ENCODE assay signal across 1 cellular context in genomic region chr20:25241123-25241955, GRCh38.
TF ChIP-seq lines count a peak whose summit lies in the region.
"Not testable (repeated sequence)": the region's sequence is repeated elsewhere in the genome, so short reads cannot be mapped to it uniquely, and the experiment has no call there.

No MANE protein-coding gene starts in this region.

TF ChIP-seq in K562, 482 proteins besides CTCF, POLR2A, EP300 and RAD21:
- TF ChIP-seq GTF2A2 (tag; IDR thresholded peaks at IDR 0.05) (peak; percentile 58; the same call in 1 of the 2 replicates), HDAC8 (tag; IDR thresholded peaks at IDR 0.05) (peak; percentile 57; the same call in 1 of the 2 replicates), PYGO2 (tag; IDR thresholded peaks at IDR 0.05) (peak; percentile 46; the same call in 1 of the 2 replicates), ZNF175 (CRISPR knock-in tag; IDR thresholded peaks at IDR 0.05; ENCODE audit: low read depth) (peak; percentile 89; the same call in 1 of the 2 replicates), ID3 (tag; IDR thresholded peaks at IDR 0.05) (peak; percentile 52; the same call in 1 of the 2 replicates), DDX20 (tag; IDR thresholded peaks at IDR 0.05; ENCODE audit: low read depth) (peak; percentile 72; the same call in 1 of the 2 replicates), IRF9 (tag; IDR thresholded peaks at IDR 0.05) (peak; percentile 63), PRDM10 (IDR thresholded peaks at IDR 0.05; ENCODE audit: partially characterized antibody) (peak; percentile 13), THRB (CRISPR knock-in tag; conservative IDR thresholded peaks at IDR 0.05) (peak; percentile 44; the same call in 1 of the 2 replicates), NR2C1 (tag; IDR thresholded peaks at IDR 0.05) (peak; percentile 54), ZNF239 (CRISPR knock-in tag; IDR thresholded peaks at IDR 0.05) (peak; percentile 43; the same call in 1 of the 2 replicates), SMAD4 (CRISPR knock-in tag; conservative IDR thresholded peaks at IDR 0.05) (peak; percentile 83), PTRF (tag; IDR thresholded peaks at IDR 0.05) (peak; percentile 51; the same call in 1 of the 2 replicates), MEF2D (tag; conservative IDR thresholded peaks at IDR 0.05; ENCODE audit: low read depth) (peak; percentile 76), SMAD3 (CRISPR knock-in tag; conservative IDR thresholded peaks at IDR 0.05) (0 out of 2 replicates have a peak, but pooled peaks have one; percentile 37), ZNF592 (IDR thresholded peaks at IDR 0.05) (peak; percentile 65), TAF7 (tag; IDR thresholded peaks at IDR 0.05) (peak; percentile 50), CXXC5 (CRISPR knock-in tag; IDR thresholded peaks at IDR 0.05) (peak; percentile 45), PTTG1 (tag; IDR thresholded peaks at IDR 0.05; ENCODE audit: low read depth) (peak; percentile 72), DMBX1 (CRISPR knock-in tag; IDR thresholded peaks at IDR 0.05; ENCODE audit: borderline replicate concordance) (peak; percentile 84), KLF6 (CRISPR knock-in tag; IDR thresholded peaks at IDR 0.05; ENCODE audit: borderline replicate concordance) (peak; percentile 65; the same call in 1 of the 2 replicates), ZNF589 (CRISPR knock-in tag; IDR thresholded peaks at IDR 0.05; ENCODE audit: low read depth) (0 out of 2 replicates have a peak, but pooled peaks have one; percentile 32), ZNF584 (CRISPR knock-in tag; IDR thresholded peaks at IDR 0.05; ENCODE audit: low read depth) (peak; percentile 57; the same call in 1 of the 2 replicates)
- not testable (repeated sequence) for TF ChIP-seq ID3 (CRISPR knock-in tag; IDR thresholded peaks at IDR 0.05); NR2C1 (IDR thresholded peaks at IDR 0.05)
TF ChIP-seq in K562: peak in this region for 23; not testable (repeated sequence) for 459.
